8 cellular contexts compared by ENCODE assay signal in the genomic region with DNA sequence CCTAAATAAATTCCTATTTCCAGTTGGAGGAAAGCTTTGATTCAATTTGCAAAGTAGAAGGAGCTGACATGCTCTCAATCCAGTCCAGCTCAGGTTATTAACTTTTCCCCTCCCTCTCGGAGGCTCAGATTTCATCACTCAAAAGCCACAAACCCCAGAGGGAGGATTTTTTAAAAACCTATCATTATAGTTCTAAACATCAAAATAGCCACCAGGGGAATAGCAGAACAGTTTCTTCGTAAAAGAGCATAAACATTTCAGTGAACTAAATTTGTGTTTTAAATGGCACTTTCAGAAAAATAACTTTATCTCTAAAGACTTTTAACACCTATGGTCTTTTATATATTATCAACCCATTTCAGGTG. TPM values are rescaled to one million over a fixed set of nuclear protein-coding genes. Genes with fewer than 3 reads are reported as not detected.
DNase-seq lines count a peak whose midpoint lies in the region; ATAC-seq and TF ChIP-seq lines count a peak whose summit lies in the region.

No MANE protein-coding gene starts in this region.

- no peaks in the 10 kb centered on the region for H3K79me2 ChIP-seq in DOHH2 (ENCODE audit: control insufficient read depth, low read length)

- H3K9ac ChIP-seq in mucosa of rectum (ENCODE audit: low read depth in 1 of 2, low read length in 2 of 2): peak overlapping the region; percentile 60 to 74

- DNase-seq in MG63 (no peak), astrocyte of the hippocampus (ENCODE audit: low read depth, low spot score) (peak; percentile 34), mucosa of gallbladder (ENCODE audit: low spot score) (no peak), SK-N-DZ (ENCODE audit: low spot score) (no peak), NCI-H1930 (lab: John Stamatoyannopoulos, UW) (no peak)

- no peak for ATAC-seq in GM21526 (IDR thresholded peaks at IDR 0.05; ENCODE audit: low FRiP score, unreplicated experiment)

- no peak for TF ChIP-seq CTCF in DOHH2 (IDR thresholded peaks at IDR 0.05; ENCODE audit: low read depth, low read length, poor library complexity, severe bottlenecking)

- H3F3A ChIP-seq in DOHH2 (ENCODE audit: control insufficient read depth, insufficient read depth): peaks cover 31% of the 10 kb centered on the region

- no peaks in the 10 kb centered on the region for H4K20me1 ChIP-seq in DOHH2 (ENCODE audit: control insufficient read depth, insufficient read depth, low read depth, low read length)

- H3K9me3 ChIP-seq in DOHH2 (ENCODE audit: control insufficient read depth, insufficient read depth, low read length) (no peaks in the 10 kb centered on the region), MG63 (no peaks in the 10 kb centered on the region), mucosa of rectum (ENCODE audit: control insufficient read depth in 2 of 2, low read length in 2 of 2) (no peaks in the 10 kb centered on the region)

- H3K4me2 ChIP-seq in DOHH2 (ENCODE audit: low read length): peak overlapping the region; percentile 75

- H3K27ac ChIP-seq in DOHH2 (ENCODE audit: low read depth, low read length) (peak overlapping the region; percentile 80), mucosa of rectum (ENCODE audit: low read depth in 2 of 2, low read length in 2 of 2) (peak overlapping the region; percentile 82 to 87)

- H3K36me3 ChIP-seq in DOHH2 (ENCODE audit: control insufficient read depth, low read length) (no peaks in the 10 kb centered on the region), MG63 (no peaks in the 10 kb centered on the region), mucosa of rectum (ENCODE audit: control insufficient read depth in 2 of 2, insufficient read depth in 2 of 2, low read length in 2 of 2) (no peaks in the 10 kb centered on the region)

- H3K9me2 ChIP-seq in DOHH2 (replicated peaks; ENCODE audit: control insufficient read depth, low read length): no peaks in the 10 kb centered on the region

- peak overlapping the region; percentile 64 for H3K4me3 ChIP-seq in DOHH2 (ENCODE audit: low read length)
- H3K4me3 ChIP-seq in MG63: peak overlapping the region; percentile 18
- H3K4me3 ChIP-seq in mucosa of rectum (ENCODE audit: low read length in 2 of 2): peak overlapping the region; percentile 60 to 79

- peaks cover 80% of the 10 kb centered on the region for H3K4me1 ChIP-seq in DOHH2 (ENCODE audit: control insufficient read depth, low read length)
- H3K4me1 ChIP-seq in mucosa of rectum (ENCODE audit: control insufficient read depth in 2 of 2, insufficient read depth in 2 of 2, low read length in 2 of 2): peaks cover 38 to 66% of the 10 kb centered on the region in 2 donors

- H3K27me3 ChIP-seq in DOHH2 (ENCODE audit: control insufficient read depth, low read length): no peaks in the 10 kb centered on the region
- no peaks in the 10 kb centered on the region for H3K27me3 ChIP-seq in MG63
- H3K27me3 ChIP-seq in mucosa of rectum (ENCODE audit: control insufficient read depth in 2 of 2, insufficient read depth in 2 of 2, low read length in 2 of 2): no peaks in the 10 kb centered on the region

RNA-seq across cellular contexts. Expression of gene GPRIN3, which starts 8.8 kb away (rescaled TPM):
- not detected in 2 replicates for total RNA-seq in MG63 (2014; rRNA removed; shearing (Covaris generic); ENCODE audit: low replicate concordance)
- 15.2 TPM for total RNA-seq in mucosa of gallbladder
- 1.9 and 2.5 TPM in 2 replicates for polyA plus RNA-seq in SK-N-DZ (2014; cell fraction: cytosol; rRNA removed)
- polyA plus RNA-seq in SK-N-DZ (2014; cell fraction: nucleus; rRNA removed): 1.1 and 1.6 TPM in 2 replicates

Comparison
In these comparisons a context has a peak if more than half of its experiments do, and no peak if none do; other contexts are left out.
1. H3K4me3 ChIP-seq: peak in every context shown above with its lines; median percentile 70 in mucosa of rectum; 64 in DOHH2; 18 in MG63.
2. RNA of gene GPRIN3, which starts 8.8 kb away (total RNA-seq): 15.2 TPM in mucosa of gallbladder (single experiment); not detected in MG63; every median in the first group is over 10 times any median in the second.